In genomic region chr9:83927591-83927990, GRCh38 we compare ENCODE assay signal across 36 cellular contexts.
"Had no signal": no experiment of that assay in that cellular context is flagged by ENCODE, and none has a peak within 500 bp of the region (broad histone marks: within the 10 kb centered on the region; RNA-seq: fewer than 3 reads in every experiment).

No MANE protein-coding gene starts in this region.

- FAIRE-seq: astrocyte, TTC549 had no signal

- H3K36me3 ChIP-seq: adrenal gland, brain microvascular endothelial cell, breast epithelium had no signal

- H3K27me3 Mint-ChIP-seq: activated B cell treated with CpG ODN at 0.5 μM for 24 hours; activated CD4-positive, alpha-beta memory T cell treated with anti-CD3 and anti-CD28 coated beads for 36 hours; activated CD8-positive, alpha-beta T cell treated with anti-CD3 and anti-CD28 coated beads for 36 hours; activated naive CD8-positive, alpha-beta T cell treated with anti-CD3 and anti-CD28 coated beads for 36 hours; activated T-helper 17 cell treated with anti-CD3 and anti-CD28 coated beads, Interleukin-2, amount 50 U/mL, for 72 hours had no signal

- DNase-seq: activated B cell treated with CpG ODN at 0.5 μM for 24 hours; activated CD4-positive, alpha-beta memory T cell treated with anti-CD3 and anti-CD28 coated beads for 36 hours; activated CD4-positive, alpha-beta T cell treated with anti-CD3 and anti-CD28 coated beads for 4 hours; activated CD4-positive, alpha-beta T cell treated with anti-CD3 and anti-CD28 coated beads, Interleukin-2, amount 50 U/mL, for 1 hour; activated CD4-positive, alpha-beta T cell treated with anti-CD3 and anti-CD28 coated beads, Interleukin-2, amount 50 U/mL, for 4 hours; activated CD4-positive, CD25-positive, alpha-beta regulatory T cell treated with anti-CD3 and anti-CD28 coated beads, Interleukin-2, amount 50 U/mL, for 72 hours; activated CD8-positive, alpha-beta memory T cell treated with anti-CD3 and anti-CD28 coated beads, Interleukin-2, amount 50 U/mL, for 4 hours; activated CD8-positive, alpha-beta T cell treated with anti-CD3 and anti-CD28 coated beads for 36 hours; activated effector memory CD4-positive, alpha-beta T cell treated with anti-CD3 and anti-CD28 coated beads, Interleukin-2, amount 50 U/mL, for 16 hours; activated gamma-delta T cell treated with Interleukin-2 at 50 U/mL for 16 hours; activated naive CD4-positive, alpha-beta T cell; activated naive CD4-positive, alpha-beta T cell treated with anti-CD3 and anti-CD28 coated beads for 36 hours; activated naive CD4-positive, alpha-beta T cell treated with anti-CD3 and anti-CD28 coated beads, Interleukin-2, amount 50 U/mL, for 16 hours; activated naive CD8-positive, alpha-beta T cell treated with anti-CD3 and anti-CD28 coated beads for 36 hours; activated T-cell treated with anti-CD3 and anti-CD28 coated beads for 4 hours; activated T-cell treated with anti-CD3 and anti-CD28 coated beads, Interleukin-2, amount 50 U/mL, for 1 hour; activated T-cell treated with anti-CD3 and anti-CD28 coated beads, Interleukin-2, amount 50 U/mL, for 4 hours; activated T-cell treated with anti-CD3 and anti-CD28 coated beads, Interleukin-2, amount 50 U/mL, for 72 hours; adrenal gland; amniotic stem cell; aorta; body of pancreas; brain microvascular endothelial cell; central memory CD4-positive, alpha-beta T cell; T-helper 2 cell; T-helper 9 cell had no signal

- H3K27ac Mint-ChIP-seq: activated B cell treated with CpG ODN at 0.5 μM for 24 hours; activated CD4-positive, alpha-beta memory T cell treated with anti-CD3 and anti-CD28 coated beads for 36 hours; activated CD4-positive, alpha-beta T cell treated with anti-CD3 and anti-CD28 coated beads, Interleukin-2, amount 10 ng/mL, durations not matched to agents 24 days and 14 days; activated CD8-positive, alpha-beta T cell treated with anti-CD3 and anti-CD28 coated beads for 36 hours; activated naive CD4-positive, alpha-beta T cell treated with anti-CD3 and anti-CD28 coated beads for 36 hours; activated naive CD4-positive, alpha-beta T cell treated with anti-CD3 and anti-CD28 coated beads, Interleukin-2, amount 50 U/mL, for 72 hours; activated naive CD8-positive, alpha-beta T cell treated with anti-CD3 and anti-CD28 coated beads for 36 hours; activated T-cell treated with anti-CD3 and anti-CD28 coated beads, Interleukin-2, amount 50 U/mL, for 72 hours; activated T-helper 1 cell treated with anti-CD3 and anti-CD28 coated beads, Interleukin-12 subunit alpha, Interleukin-12 subunit beta, Interleukin-2, Interleukin-4 antibody, amounts not matched to agents 30 ng/mL and 10 ng/mL and 1 ng/mL, durations not matched to agents 14 hours and 24 hours and 36 hours; activated T-helper 17 cell treated with anti-CD3 and anti-CD28 coated beads, Interleukin-2, amount 50 U/mL, for 72 hours; T-helper 1 cell treated with Interleukin-12 subunit alpha and Interleukin-12 subunit beta and Interleukin-4 antibody, amounts not matched to agents 30 μg/mL and 1 μg/mL, for 36 hours; T-helper 2 cell treated with Interferon-gamma antibody and Interleukin-4, amounts not matched to agents 5 μg/mL and 100 μg/mL, for 36 hours had no signal

- H3K4me1 Mint-ChIP-seq: activated naive CD8-positive, alpha-beta T cell treated with anti-CD3 and anti-CD28 coated beads for 36 hours; activated T-helper 17 cell treated with anti-CD3 and anti-CD28 coated beads, Interleukin-2, amount 50 U/mL, for 72 hours had no signal

- H3K27me3 ChIP-seq: adrenal gland, body of pancreas, brain microvascular endothelial cell, breast epithelium had no signal

- H3K36me3 Mint-ChIP-seq: activated CD4-positive, alpha-beta memory T cell treated with anti-CD3 and anti-CD28 coated beads for 36 hours; activated naive CD4-positive, alpha-beta T cell treated with anti-CD3 and anti-CD28 coated beads, Interleukin-2, amount 50 U/mL, for 72 hours; activated naive CD8-positive, alpha-beta T cell treated with anti-CD3 and anti-CD28 coated beads for 36 hours had no signal

- H3K9me3 ChIP-seq: adrenal gland, body of pancreas, breast epithelium had no signal

- H3K9me3 Mint-ChIP-seq: activated B cell treated with CpG ODN at 0.5 μM for 24 hours; activated CD4-positive, alpha-beta memory T cell treated with anti-CD3 and anti-CD28 coated beads for 36 hours; activated CD4-positive, alpha-beta T cell treated with anti-CD3 and anti-CD28 coated beads, Interleukin-2, amount 10 ng/mL, durations not matched to agents 24 days and 14 days; activated CD8-positive, alpha-beta T cell treated with anti-CD3 and anti-CD28 coated beads for 36 hours; activated naive CD4-positive, alpha-beta T cell treated with anti-CD3 and anti-CD28 coated beads for 36 hours; activated naive CD4-positive, alpha-beta T cell treated with anti-CD3 and anti-CD28 coated beads, Interleukin-2, amount 50 U/mL, for 72 hours; activated naive CD8-positive, alpha-beta T cell treated with anti-CD3 and anti-CD28 coated beads for 36 hours; activated T-cell treated with anti-CD3 and anti-CD28 coated beads, Interleukin-2, amount 50 U/mL, for 4 hours; activated T-cell treated with anti-CD3 and anti-CD28 coated beads, Interleukin-2, amount 50 U/mL, for 72 hours; activated T-helper 1 cell treated with anti-CD3 and anti-CD28 coated beads, Interleukin-12 subunit alpha, Interleukin-12 subunit beta, Interleukin-2, Interleukin-4 antibody, amounts not matched to agents 30 ng/mL and 10 ng/mL and 1 ng/mL, durations not matched to agents 14 hours and 24 hours and 36 hours; activated T-helper 17 cell treated with anti-CD3 and anti-CD28 coated beads, Interleukin-2, amount 50 U/mL, for 72 hours; T-helper 1 cell treated with Interleukin-12 subunit alpha and Interleukin-12 subunit beta and Interleukin-4 antibody, amounts not matched to agents 30 μg/mL and 1 μg/mL, for 36 hours; T-helper 2 cell treated with Interferon-gamma antibody and Interleukin-4, amounts not matched to agents 5 μg/mL and 100 μg/mL, for 36 hours had no signal

- H3K4me1 ChIP-seq: adrenal gland, body of pancreas, breast epithelium had no signal

- H3K27ac ChIP-seq: adrenal gland, body of pancreas, brain microvascular endothelial cell, breast epithelium, VCaP had no signal

- H3K4me3 ChIP-seq: adrenal gland, body of pancreas, breast epithelium had no signal

- ATAC-seq: activated CD8-positive, alpha-beta T cell treated with anti-CD3 and anti-CD28 coated beads for 36 hours; activated naive CD4-positive, alpha-beta T cell treated with anti-CD3 and anti-CD28 coated beads, Interleukin-2, amount 50 U/mL, for 72 hours; activated T-cell treated with anti-CD3 and anti-CD28 coated beads, Interleukin-2, amount 50 U/mL, for 4 hours; activated T-cell treated with anti-CD3 and anti-CD28 coated beads, Interleukin-2, amount 50 U/mL, for 72 hours; activated T-helper 17 cell treated with anti-CD3 and anti-CD28 coated beads, Interleukin-2, amount 50 U/mL, for 72 hours; body of pancreas had no signal

- H3K4me3 Mint-ChIP-seq: activated B cell treated with CpG ODN at 0.5 μM for 24 hours; activated CD4-positive, alpha-beta memory T cell treated with anti-CD3 and anti-CD28 coated beads for 36 hours; activated CD4-positive, alpha-beta T cell treated with anti-CD3 and anti-CD28 coated beads, Interleukin-2, amount 10 ng/mL, durations not matched to agents 24 days and 14 days; activated CD8-positive, alpha-beta T cell treated with anti-CD3 and anti-CD28 coated beads for 36 hours; activated naive CD4-positive, alpha-beta T cell treated with anti-CD3 and anti-CD28 coated beads for 36 hours; activated naive CD8-positive, alpha-beta T cell treated with anti-CD3 and anti-CD28 coated beads for 36 hours; activated T-cell treated with anti-CD3 and anti-CD28 coated beads, Interleukin-2, amount 50 U/mL, for 4 hours; activated T-cell treated with anti-CD3 and anti-CD28 coated beads, Interleukin-2, amount 50 U/mL, for 72 hours; activated T-helper 1 cell treated with anti-CD3 and anti-CD28 coated beads, Interleukin-12 subunit alpha, Interleukin-12 subunit beta, Interleukin-2, Interleukin-4 antibody, amounts not matched to agents 30 ng/mL and 10 ng/mL and 1 ng/mL, durations not matched to agents 14 hours and 24 hours and 36 hours; activated T-helper 17 cell treated with anti-CD3 and anti-CD28 coated beads, Interleukin-2, amount 50 U/mL, for 72 hours; T-helper 1 cell treated with Interleukin-12 subunit alpha and Interleukin-12 subunit beta and Interleukin-4 antibody, amounts not matched to agents 30 μg/mL and 1 μg/mL, for 36 hours; T-helper 2 cell treated with Interferon-gamma antibody and Interleukin-4, amounts not matched to agents 5 μg/mL and 100 μg/mL, for 36 hours had no signal
